2 cellular contexts compared by ENCODE assay signal in the genomic region with DNA sequence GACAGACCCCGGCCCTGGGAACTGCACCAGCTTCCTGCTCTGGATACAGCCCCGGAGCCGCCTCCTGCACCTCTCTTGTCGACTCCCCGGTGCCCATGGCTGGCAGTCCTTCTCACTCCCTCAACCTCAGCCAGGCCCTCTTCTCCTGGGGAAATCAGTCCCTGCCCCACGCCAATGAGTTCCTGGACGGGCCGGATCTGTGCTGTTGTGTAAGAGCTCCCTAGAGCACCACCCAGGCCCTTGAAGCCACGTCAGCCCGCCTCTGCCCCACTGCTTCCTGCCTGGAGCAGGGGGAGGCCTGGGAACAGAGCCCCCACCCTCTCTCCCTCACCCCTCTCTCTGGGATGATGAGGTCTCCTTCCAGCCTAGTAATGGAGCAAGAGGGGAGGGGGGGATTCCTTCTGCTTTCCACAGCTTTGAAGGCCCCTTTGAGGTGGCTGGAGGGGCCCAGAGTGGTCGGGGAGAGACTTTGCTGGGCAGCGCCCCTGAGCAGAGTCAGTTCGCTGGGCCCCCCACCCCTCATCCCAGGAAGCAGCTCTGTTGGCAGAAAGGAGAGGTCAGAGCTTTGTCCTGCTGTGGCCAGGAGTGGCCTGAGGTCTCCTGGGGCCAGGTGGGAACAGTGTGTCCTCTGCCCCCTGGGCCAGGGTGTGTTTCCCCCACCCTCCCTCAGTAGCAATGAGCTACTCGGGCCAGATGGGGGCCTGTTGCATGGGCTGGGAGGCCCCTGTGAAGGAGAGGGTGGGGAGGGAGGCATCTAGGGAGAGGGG.
TF ChIP-seq lines count a peak whose summit lies in the region.

No MANE protein-coding gene starts in this region.

TF ChIP-seq in SK-N-SH, 30 proteins besides CTCF, POLR2A, EP300 and RAD21:
- no peak for TF ChIP-seq GABPA (IDR thresholded peaks at IDR 0.05; ENCODE audit: low read depth)
- TF ChIP-seq, protein P1, sequence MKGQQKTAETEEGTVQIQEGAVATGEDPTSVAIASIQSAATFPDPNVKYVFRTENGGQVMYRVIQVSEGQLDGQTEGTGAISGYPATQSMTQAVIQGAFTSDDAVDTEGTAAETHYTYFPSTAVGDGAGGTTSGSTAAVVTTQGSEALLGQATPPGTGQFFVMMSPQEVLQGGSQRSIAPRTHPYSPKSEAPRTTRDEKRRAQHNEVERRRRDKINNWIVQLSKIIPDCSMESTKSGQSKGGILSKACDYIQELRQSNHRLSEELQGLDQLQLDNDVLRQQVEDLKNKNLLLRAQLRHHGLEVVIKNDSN (IDR thresholded peaks at IDR 0.05; ENCODE audit: borderline replicate concordance, low read depth) = no peak
- TF ChIP-seq RXRA (IDR thresholded peaks at IDR 0.05; ENCODE audit: borderline replicate concordance, low read depth) = no peak
- TF ChIP-seq FOSL2 (IDR thresholded peaks at IDR 0.05; ENCODE audit: borderline replicate concordance, low read depth) = no peak
- no peak for TF ChIP-seq CHD2 (IDR thresholded peaks at IDR 0.05; ENCODE audit: low read length, partially characterized antibody)
- TF ChIP-seq, protein P2, sequence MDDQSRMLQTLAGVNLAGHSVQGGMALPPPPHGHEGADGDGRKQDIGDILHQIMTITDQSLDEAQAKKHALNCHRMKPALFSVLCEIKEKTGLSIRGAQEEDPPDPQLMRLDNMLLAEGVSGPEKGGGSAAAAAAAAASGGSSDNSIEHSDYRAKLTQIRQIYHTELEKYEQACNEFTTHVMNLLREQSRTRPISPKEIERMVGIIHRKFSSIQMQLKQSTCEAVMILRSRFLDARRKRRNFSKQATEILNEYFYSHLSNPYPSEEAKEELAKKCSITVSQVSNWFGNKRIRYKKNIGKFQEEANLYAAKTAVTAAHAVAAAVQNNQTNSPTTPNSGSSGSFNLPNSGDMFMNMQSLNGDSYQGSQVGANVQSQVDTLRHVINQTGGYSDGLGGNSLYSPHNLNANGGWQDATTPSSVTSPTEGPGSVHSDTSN (IDR thresholded peaks at IDR 0.05) = no peak
- no peak for TF ChIP-seq RFX5 (IDR thresholded peaks at IDR 0.05; ENCODE audit: low read length)
- no peak for TF ChIP-seq MEF2A (IDR thresholded peaks at IDR 0.05; ENCODE audit: borderline replicate concordance, low read depth)
- no peak for TF ChIP-seq EZH2phosphoT487 (IDR thresholded peaks at IDR 0.05; ENCODE audit: borderline replicate concordance, low read depth)
- TF ChIP-seq POLR2AphosphoS5 (IDR thresholded peaks at IDR 0.05; ENCODE audit: low read depth, low read length) = no peak
- TF ChIP-seq, protein P3, sequence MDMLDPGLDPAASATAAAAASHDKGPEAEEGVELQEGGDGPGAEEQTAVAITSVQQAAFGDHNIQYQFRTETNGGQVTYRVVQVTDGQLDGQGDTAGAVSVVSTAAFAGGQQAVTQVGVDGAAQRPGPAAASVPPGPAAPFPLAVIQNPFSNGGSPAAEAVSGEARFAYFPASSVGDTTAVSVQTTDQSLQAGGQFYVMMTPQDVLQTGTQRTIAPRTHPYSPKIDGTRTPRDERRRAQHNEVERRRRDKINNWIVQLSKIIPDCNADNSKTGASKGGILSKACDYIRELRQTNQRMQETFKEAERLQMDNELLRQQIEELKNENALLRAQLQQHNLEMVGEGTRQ (IDR thresholded peaks at IDR 0.05; ENCODE audit: borderline replicate concordance, low read depth, low read length) = no peak
- TF ChIP-seq TCF12 (IDR thresholded peaks at IDR 0.05) = no peak
- no peak for TF ChIP-seq ELF1 (IDR thresholded peaks at IDR 0.05)
- TF ChIP-seq, protein P4, sequence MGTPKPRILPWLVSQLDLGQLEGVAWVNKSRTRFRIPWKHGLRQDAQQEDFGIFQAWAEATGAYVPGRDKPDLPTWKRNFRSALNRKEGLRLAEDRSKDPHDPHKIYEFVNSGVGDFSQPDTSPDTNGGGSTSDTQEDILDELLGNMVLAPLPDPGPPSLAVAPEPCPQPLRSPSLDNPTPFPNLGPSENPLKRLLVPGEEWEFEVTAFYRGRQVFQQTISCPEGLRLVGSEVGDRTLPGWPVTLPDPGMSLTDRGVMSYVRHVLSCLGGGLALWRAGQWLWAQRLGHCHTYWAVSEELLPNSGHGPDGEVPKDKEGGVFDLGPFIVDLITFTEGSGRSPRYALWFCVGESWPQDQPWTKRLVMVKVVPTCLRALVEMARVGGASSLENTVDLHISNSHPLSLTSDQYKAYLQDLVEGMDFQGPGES (IDR thresholded peaks at IDR 0.05; ENCODE audit: low read depth, low read length) = no peak
- TF ChIP-seq SIN3A (IDR thresholded peaks at IDR 0.05; ENCODE audit: borderline replicate concordance, low read depth, low read length) = no peak
TF ChIP-seq in SK-N-SH: peak in this region for 0.

TF ChIP-seq in SK-N-SH treated with all-trans-retinoic acid at 6 μM for 48 hours, 23 proteins besides CTCF, POLR2A, EP300 and RAD21:
- no peak for TF ChIP-seq TCF4 (CRISPR knock-in tag; IDR thresholded peaks at IDR 0.05; ENCODE audit: borderline replicate concordance)
- no peak for TF ChIP-seq SNAI2 (CRISPR knock-in tag; IDR thresholded peaks at IDR 0.05)
- no peak for TF ChIP-seq ZNF565 (CRISPR knock-in tag; conservative IDR thresholded peaks at IDR 0.05; ENCODE audit: low read depth)
